In the genomic region with DNA sequence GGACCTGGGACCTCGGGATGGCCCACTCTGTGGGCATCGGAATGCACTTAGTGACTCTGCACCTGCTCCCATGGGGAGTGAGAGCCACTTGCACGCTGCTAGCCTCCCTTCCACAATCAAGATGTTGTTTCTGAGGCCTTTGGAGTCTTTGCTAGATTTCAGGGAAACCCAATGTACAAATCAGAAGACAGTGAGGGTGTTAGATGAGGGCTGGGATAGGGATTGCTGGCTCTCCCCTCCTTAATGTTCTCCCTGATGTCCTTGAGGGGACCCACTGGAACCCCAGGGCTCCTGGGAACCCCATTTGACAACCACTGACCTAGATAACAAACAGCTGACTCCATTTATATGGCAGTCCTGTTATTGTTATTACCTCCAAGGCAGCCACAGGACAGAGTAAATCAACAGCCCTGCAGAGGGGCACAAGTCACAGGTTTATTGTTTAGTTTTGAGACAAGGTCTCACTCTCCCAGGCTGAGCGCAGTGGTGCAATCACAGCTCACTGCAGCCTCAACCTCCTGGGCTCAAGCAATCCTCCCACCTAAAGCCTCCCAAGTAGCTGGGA, we compare ENCODE assay signal across 1 cellular context.
TF ChIP-seq lines count a peak whose summit lies in the region.

No MANE protein-coding gene starts in this region.

TF ChIP-seq in K562, 482 proteins besides CTCF, POLR2A, EP300 and RAD21:
- TF ChIP-seq, protein P1, sequence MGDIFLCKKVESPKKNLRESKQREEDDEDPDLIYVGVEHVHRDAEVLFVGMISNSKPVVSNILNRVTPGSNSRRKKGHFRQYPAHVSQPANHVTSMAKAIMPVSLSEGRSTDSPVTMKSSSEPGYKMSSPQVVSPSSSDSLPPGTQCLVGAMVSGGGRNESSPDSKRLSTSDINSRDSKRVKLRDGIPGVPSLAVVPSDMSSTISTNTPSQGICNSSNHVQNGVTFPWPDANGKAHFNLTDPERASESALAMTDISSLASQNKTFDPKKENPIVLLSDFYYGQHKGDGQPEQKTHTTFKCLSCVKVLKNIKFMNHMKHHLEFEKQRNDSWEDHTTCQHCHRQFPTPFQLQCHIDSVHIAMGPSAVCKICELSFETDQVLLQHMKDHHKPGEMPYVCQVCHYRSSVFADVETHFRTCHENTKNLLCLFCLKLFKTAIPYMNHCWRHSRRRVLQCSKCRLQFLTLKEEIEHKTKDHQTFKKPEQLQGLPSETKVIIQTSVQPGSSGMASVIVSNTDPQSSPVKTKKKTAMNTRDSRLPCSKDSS (IDR thresholded peaks at IDR 0.05; ENCODE audit: low read depth, partially characterized antibody), result no peak
- 0 out of 2 replicates have a peak, but pooled peaks have one; percentile 5 for TF ChIP-seq ZC3H11A (IDR thresholded peaks at IDR 0.05; ENCODE audit: low read depth, low read length)
- TF ChIP-seq KLF13 (tag; IDR thresholded peaks at IDR 0.05; ENCODE audit: borderline replicate concordance, low read depth), result 0 out of 2 replicates have a peak, but pooled peaks have one; percentile 41
- peak; percentile 43; the same call in 1 of the 2 replicates for TF ChIP-seq PRMT5 (CRISPR knock-in tag; IDR thresholded peaks at IDR 0.05)
- peak; percentile 30; the same call in 1 of the 2 replicates for TF ChIP-seq ILK (tag; IDR thresholded peaks at IDR 0.05; ENCODE audit: borderline replicate concordance, low read depth)
- TF ChIP-seq, protein P2, sequence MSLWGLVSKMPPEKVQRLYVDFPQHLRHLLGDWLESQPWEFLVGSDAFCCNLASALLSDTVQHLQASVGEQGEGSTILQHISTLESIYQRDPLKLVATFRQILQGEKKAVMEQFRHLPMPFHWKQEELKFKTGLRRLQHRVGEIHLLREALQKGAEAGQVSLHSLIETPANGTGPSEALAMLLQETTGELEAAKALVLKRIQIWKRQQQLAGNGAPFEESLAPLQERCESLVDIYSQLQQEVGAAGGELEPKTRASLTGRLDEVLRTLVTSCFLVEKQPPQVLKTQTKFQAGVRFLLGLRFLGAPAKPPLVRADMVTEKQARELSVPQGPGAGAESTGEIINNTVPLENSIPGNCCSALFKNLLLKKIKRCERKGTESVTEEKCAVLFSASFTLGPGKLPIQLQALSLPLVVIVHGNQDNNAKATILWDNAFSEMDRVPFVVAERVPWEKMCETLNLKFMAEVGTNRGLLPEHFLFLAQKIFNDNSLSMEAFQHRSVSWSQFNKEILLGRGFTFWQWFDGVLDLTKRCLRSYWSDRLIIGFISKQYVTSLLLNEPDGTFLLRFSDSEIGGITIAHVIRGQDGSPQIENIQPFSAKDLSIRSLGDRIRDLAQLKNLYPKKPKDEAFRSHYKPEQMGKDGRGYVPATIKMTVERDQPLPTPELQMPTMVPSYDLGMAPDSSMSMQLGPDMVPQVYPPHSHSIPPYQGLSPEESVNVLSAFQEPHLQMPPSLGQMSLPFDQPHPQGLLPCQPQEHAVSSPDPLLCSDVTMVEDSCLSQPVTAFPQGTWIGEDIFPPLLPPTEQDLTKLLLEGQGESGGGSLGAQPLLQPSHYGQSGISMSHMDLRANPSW (CRISPR knock-in tag; IDR thresholded peaks at IDR 0.05), result peak; percentile 27
- TF ChIP-seq ZNF121 (CRISPR knock-in tag; conservative IDR thresholded peaks at IDR 0.05), result no peak
- TF ChIP-seq ATF7 (IDR thresholded peaks at IDR 0.05), result 0 out of 2 replicates have a peak, but pooled peaks have one; percentile 10
- peak in 1 of 2 experiments; percentile 3; a peak in 1 of 4 replicates for TF ChIP-seq ARNT (IDR thresholded peaks at IDR 0.05)
- TF ChIP-seq, protein P3, sequence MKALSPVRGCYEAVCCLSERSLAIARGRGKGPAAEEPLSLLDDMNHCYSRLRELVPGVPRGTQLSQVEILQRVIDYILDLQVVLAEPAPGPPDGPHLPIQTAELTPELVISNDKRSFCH (CRISPR knock-in tag; IDR thresholded peaks at IDR 0.05), result no peak
- TF ChIP-seq, protein P3 (tag; IDR thresholded peaks at IDR 0.05), result peak; percentile 17; the same call in 1 of the 2 replicates
- no peak; the same call in 1 of the 2 replicates for TF ChIP-seq ZNF764 (CRISPR knock-in tag; IDR thresholded peaks at IDR 0.05; ENCODE audit: low read depth)
- TF ChIP-seq, protein P4, sequence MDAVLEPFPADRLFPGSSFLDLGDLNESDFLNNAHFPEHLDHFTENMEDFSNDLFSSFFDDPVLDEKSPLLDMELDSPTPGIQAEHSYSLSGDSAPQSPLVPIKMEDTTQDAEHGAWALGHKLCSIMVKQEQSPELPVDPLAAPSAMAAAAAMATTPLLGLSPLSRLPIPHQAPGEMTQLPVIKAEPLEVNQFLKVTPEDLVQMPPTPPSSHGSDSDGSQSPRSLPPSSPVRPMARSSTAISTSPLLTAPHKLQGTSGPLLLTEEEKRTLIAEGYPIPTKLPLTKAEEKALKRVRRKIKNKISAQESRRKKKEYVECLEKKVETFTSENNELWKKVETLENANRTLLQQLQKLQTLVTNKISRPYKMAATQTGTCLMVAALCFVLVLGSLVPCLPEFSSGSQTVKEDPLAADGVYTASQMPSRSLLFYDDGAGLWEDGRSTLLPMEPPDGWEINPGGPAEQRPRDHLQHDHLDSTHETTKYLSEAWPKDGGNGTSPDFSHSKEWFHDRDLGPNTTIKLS (IDR thresholded peaks at IDR 0.05; ENCODE audit: borderline replicate concordance, low read depth), result 0 out of 2 replicates have a peak, but pooled peaks have one; percentile 17
- peak in 1 of 2 experiments; percentile 3; a peak in 1 of 4 replicates for TF ChIP-seq SRF (CRISPR knock-in tag; IDR thresholded peaks at IDR 0.05)
- TF ChIP-seq NFXL1 (CRISPR knock-in tag; IDR thresholded peaks at IDR 0.05), result no peak
- TF ChIP-seq ZNF830 (CRISPR knock-in tag; IDR thresholded peaks at IDR 0.05), result 0 out of 2 replicates have a peak, but pooled peaks have one; percentile 41
- TF ChIP-seq, protein P5, sequence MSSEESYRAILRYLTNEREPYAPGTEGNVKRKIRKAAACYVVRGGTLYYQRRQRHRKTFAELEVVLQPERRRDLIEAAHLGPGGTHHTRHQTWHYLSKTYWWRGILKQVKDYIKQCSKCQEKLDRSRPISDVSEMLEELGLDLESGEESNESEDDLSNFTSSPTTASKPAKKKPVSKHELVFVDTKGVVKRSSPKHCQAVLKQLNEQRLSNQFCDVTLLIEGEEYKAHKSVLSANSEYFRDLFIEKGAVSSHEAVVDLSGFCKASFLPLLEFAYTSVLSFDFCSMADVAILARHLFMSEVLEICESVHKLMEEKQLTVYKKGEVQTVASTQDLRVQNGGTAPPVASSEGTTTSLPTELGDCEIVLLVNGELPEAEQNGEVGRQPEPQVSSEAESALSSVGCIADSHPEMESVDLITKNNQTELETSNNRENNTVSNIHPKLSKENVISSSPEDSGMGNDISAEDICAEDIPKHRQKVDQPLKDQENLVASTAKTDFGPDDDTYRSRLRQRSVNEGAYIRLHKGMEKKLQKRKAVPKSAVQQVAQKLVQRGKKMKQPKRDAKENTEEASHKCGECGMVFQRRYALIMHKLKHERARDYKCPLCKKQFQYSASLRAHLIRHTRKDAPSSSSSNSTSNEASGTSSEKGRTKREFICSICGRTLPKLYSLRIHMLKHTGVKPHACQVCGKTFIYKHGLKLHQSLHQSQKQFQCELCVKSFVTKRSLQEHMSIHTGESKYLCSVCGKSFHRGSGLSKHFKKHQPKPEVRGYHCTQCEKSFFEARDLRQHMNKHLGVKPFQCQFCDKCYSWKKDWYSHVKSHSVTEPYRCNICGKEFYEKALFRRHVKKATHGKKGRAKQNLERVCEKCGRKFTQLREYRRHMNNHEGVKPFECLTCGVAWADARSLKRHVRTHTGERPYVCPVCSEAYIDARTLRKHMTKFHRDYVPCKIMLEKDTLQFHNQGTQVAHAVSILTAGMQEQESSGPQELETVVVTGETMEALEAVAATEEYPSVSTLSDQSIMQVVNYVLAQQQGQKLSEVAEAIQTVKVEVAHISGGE (CRISPR knock-in tag; IDR thresholded peaks at IDR 0.05), result 0 out of 6 replicates have a peak, but pooled peaks of 1 of the 3 experiments have one; percentile 33
- no peak for TF ChIP-seq TAF9B (IDR thresholded peaks at IDR 0.05; ENCODE audit: partially characterized antibody)
- TF ChIP-seq, protein P6, sequence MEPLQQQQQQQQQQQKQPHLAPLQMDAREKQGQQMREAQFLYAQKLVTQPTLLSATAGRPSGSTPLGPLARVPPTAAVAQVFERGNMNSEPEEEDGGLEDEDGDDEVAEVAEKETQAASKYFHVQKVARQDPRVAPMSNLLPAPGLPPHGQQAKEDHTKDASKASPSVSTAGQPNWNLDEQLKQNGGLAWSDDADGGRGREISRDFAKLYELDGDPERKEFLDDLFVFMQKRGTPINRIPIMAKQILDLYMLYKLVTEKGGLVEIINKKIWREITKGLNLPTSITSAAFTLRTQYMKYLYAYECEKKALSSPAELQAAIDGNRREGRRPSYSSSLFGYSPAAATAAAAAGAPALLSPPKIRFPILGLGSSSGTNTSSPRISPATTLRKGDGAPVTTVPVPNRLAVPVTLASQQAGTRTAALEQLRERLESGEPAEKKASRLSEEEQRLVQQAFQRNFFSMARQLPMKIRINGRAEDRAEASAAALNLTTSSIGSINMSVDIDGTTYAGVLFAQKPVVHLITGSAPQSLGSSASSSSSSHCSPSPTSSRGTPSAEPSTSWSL (CRISPR knock-in tag; IDR thresholded peaks at IDR 0.05; ENCODE audit: borderline replicate concordance), result peak; percentile 33; the same call in 1 of the 2 replicates
- TF ChIP-seq, protein P7, sequence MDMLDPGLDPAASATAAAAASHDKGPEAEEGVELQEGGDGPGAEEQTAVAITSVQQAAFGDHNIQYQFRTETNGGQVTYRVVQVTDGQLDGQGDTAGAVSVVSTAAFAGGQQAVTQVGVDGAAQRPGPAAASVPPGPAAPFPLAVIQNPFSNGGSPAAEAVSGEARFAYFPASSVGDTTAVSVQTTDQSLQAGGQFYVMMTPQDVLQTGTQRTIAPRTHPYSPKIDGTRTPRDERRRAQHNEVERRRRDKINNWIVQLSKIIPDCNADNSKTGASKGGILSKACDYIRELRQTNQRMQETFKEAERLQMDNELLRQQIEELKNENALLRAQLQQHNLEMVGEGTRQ (CRISPR knock-in tag; IDR thresholded peaks at IDR 0.05), result 0 out of 2 replicates have a peak, but pooled peaks have one; percentile 15
- no peak for TF ChIP-seq CREBBP (IDR thresholded peaks at IDR 0.05; ENCODE audit: low read depth, low read length)
- peak; percentile 13; the same call in 1 of the 2 replicates for TF ChIP-seq HDGF (IDR thresholded peaks at IDR 0.05)
- no peak for TF ChIP-seq NUFIP1 (IDR thresholded peaks at IDR 0.05; ENCODE audit: partially characterized antibody)
- TF ChIP-seq TAF7 (tag; IDR thresholded peaks at IDR 0.05), result 0 out of 2 replicates have a peak, but pooled peaks have one; percentile 38
